ENCODE assay signal across 8 cellular contexts in the genomic region with DNA sequence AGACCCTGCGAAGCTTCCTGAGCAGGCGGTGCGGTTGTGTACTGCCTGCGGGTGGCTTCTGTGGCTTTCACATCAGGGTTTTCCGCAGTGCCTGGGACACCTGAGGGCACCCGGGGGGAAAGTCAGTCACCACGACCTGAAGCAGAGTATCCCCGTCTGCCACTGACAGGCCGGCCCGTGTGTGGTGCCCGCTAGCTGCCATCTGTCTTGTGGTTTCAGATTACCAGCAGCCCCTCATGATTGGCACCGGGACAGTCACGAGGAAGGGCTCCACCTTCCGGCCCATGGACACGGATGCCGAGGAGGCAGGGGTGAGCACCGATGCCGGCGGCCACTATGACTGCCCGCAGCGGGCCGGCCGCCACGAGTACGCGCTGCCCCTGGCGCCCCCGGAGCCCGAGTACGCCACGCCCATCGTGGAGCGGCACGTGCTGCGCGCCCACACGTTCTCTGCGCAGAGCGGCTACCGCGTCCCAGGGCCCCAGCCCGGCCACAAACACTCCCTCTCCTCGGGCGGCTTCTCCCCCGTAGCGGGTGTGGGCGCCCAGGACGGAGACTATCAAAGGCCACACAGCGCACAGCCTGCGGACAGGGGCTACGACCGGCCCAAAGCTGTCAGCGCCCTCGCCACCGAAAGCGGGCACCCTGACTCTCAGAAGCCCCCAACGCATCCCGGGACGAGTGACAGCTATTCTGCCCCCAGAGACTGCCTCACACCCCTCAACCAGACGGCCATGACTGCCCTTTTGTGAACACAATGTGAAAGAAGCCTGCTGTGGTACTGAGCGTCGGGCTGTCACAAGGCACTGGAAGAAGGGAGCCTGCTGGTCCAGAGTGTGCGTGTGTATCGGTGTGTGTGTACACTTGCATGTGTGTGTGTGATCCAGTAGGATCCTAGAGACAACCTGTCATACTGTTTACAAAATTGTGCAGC. TPM values are rescaled to one million over a fixed set of nuclear protein-coding genes. Genes with fewer than 3 reads are reported as not detected.
DNase-seq lines count a peak whose midpoint lies in the region; ATAC-seq and TF ChIP-seq lines count a peak whose summit lies in the region.

No MANE protein-coding gene starts in this region.

- H4K91ac ChIP-seq in H9 (ENCODE audit: insufficient read length, low read depth, low read length): no peak overlapping the region

- H2BK120ac ChIP-seq in H9 (ENCODE audit: low read depth, low read length, poor library complexity, severe bottlenecking): no peak overlapping the region

- H3K9me3 Mint-ChIP-seq in CD4-positive, alpha-beta memory T cell: no peaks in the 10 kb centered on the region
- H3K9me3 Mint-ChIP-seq in H9: no peaks in the 10 kb centered on the region
- no peaks in the 10 kb centered on the region for H3K9me3 Mint-ChIP-seq in activated naive CD8-positive, alpha-beta T cell treated with anti-CD3 and anti-CD28 coated beads, Interleukin-2, amount 10 ng/mL, durations not matched to agents 7 days and 5 days

- peak overlapping the region; percentile 86 to 98 (median 92) for H3K27ac Mint-ChIP-seq in CD4-positive, alpha-beta memory T cell
- peak overlapping the region in 2 of 3 experiments; percentile 23 to 55; a peak in 3 of 7 replicates for H3K27ac Mint-ChIP-seq in H9
- peak overlapping the region; percentile 84 for H3K27ac Mint-ChIP-seq in activated naive CD8-positive, alpha-beta T cell treated with anti-CD3 and anti-CD28 coated beads, Interleukin-2, amount 10 ng/mL, durations not matched to agents 7 days and 5 days

- POLR2A ChIA-PET in CD4-positive, alpha-beta memory T cell (lab: Charles Lee; ENCODE audit: partially characterized antibody): interaction anchor here (0.9 to 6.3 kb wide), 10 partner anchors 10 to 1162 kb away, joined by 3 to 75 read pairs (median 4); a partner anchor contains a TSS
- POLR2A ChIA-PET in Panc1 (lab: Charles Lee): no interaction called here
- POLR2A ChIA-PET in activated naive CD8-positive, alpha-beta T cell treated with anti-CD3 and anti-CD28 coated beads, Interleukin-2, amount 10 ng/mL, durations not matched to agents 7 days and 5 days (lab: Charles Lee): interaction anchor here (0.6 to 3.6 kb wide), 4 partner anchors 54 to 1346 kb away, joined by 3 to 32 read pairs (median 12); a partner anchor contains a TSS

- no peak for TF ChIP-seq POLR2A in sigmoid colon (IDR thresholded peaks at IDR 0.05)

- H3K36me3 Mint-ChIP-seq in CD4-positive, alpha-beta memory T cell: no peaks in the 10 kb centered on the region
- peaks cover 0 to 3% (median 0%) of the 10 kb centered on the region in 3 experiments; a peak in 3 of 7 replicates for H3K36me3 Mint-ChIP-seq in H9 (ENCODE audit: insufficient read depth in 1 of 3, low read depth in 3 of 3)
- peaks cover 5% of the 10 kb centered on the region for H3K36me3 Mint-ChIP-seq in activated naive CD8-positive, alpha-beta T cell treated with anti-CD3 and anti-CD28 coated beads, Interleukin-2, amount 10 ng/mL, durations not matched to agents 7 days and 5 days

- peaks cover 26 to 49% (median 40%) of the 10 kb centered on the region in 4 donors for H3K4me1 Mint-ChIP-seq in CD4-positive, alpha-beta memory T cell
- H3K4me1 Mint-ChIP-seq in H9: peaks cover 12 to 25% of the 10 kb centered on the region in 2 experiments; a peak in 3 of 4 replicates
- peaks cover 37% of the 10 kb centered on the region for H3K4me1 Mint-ChIP-seq in activated naive CD8-positive, alpha-beta T cell treated with anti-CD3 and anti-CD28 coated beads, Interleukin-2, amount 10 ng/mL, durations not matched to agents 7 days and 5 days

- no peak overlapping the region for H3K18ac ChIP-seq in H9 (ENCODE audit: insufficient read length, low read depth, low read length)

- no peaks in the 10 kb centered on the region for H3K36me3 ChIP-seq in CD4-positive, alpha-beta memory T cell (ENCODE audit: insufficient read depth, low read length)
- H3K36me3 ChIP-seq in Panc1 (ENCODE audit: control insufficient read depth, insufficient read depth, low read length) (no peaks in the 10 kb centered on the region), sigmoid colon (no peaks in the 10 kb centered on the region)

- no peak overlapping the region for H2AFZ ChIP-seq in H9 (ENCODE audit: low read length)

- ATAC-seq in Panc1: peak; percentile 59
- peak; percentile 48 for ATAC-seq in activated naive CD8-positive, alpha-beta T cell treated with anti-CD3 and anti-CD28 coated beads, Interleukin-2, amount 10 ng/mL, durations not matched to agents 7 days and 5 days (ENCODE audit: low read depth)
- peak; percentile 94 for ATAC-seq in left cardiac atrium
- no peak for ATAC-seq in GM21528 (IDR thresholded peaks at IDR 0.05; ENCODE audit: low FRiP score, unreplicated experiment)

- no peak for TF ChIP-seq CTCF in H9 (conservative IDR thresholded peaks at IDR 0.05)
- no peak for TF ChIP-seq CTCF in Panc1 (IDR thresholded peaks at IDR 0.05)
- TF ChIP-seq CTCF in sigmoid colon (IDR thresholded peaks at IDR 0.05): no peak

- H4K8ac ChIP-seq in H9 (replicated peaks; ENCODE audit: insufficient read length, low read depth, low read length): peak overlapping the region; percentile 90

- no peak overlapping the region for H2AK5ac ChIP-seq in H9 (ENCODE audit: insufficient read length, low read length)

- H2BK15ac ChIP-seq in H9 (ENCODE audit: low read depth, low read length): no peak overlapping the region

- no peak overlapping the region for H3K14ac ChIP-seq in H9 (ENCODE audit: insufficient read depth, low read length)

- no peak for TF ChIP-seq EP300 in sigmoid colon (IDR thresholded peaks at IDR 0.05)

- no peak overlapping the region for H3T11ph ChIP-seq in H9 (ENCODE audit: low read length)

- no peaks in the 10 kb centered on the region for H3K27me3 Mint-ChIP-seq in CD4-positive, alpha-beta memory T cell
- H3K27me3 Mint-ChIP-seq in H9 (ENCODE audit: low read depth): no peaks in the 10 kb centered on the region
- H3K27me3 Mint-ChIP-seq in activated naive CD8-positive, alpha-beta T cell treated with anti-CD3 and anti-CD28 coated beads, Interleukin-2, amount 10 ng/mL, durations not matched to agents 7 days and 5 days: peaks cover 2% of the 10 kb centered on the region

- H3K4me3 Mint-ChIP-seq in CD4-positive, alpha-beta memory T cell: peak overlapping the region; percentile 82 to 91 (median 88)
- no peak overlapping the region; a peak in 2 of 5 replicates for H3K4me3 Mint-ChIP-seq in H9
- H3K4me3 Mint-ChIP-seq in activated naive CD8-positive, alpha-beta T cell treated with anti-CD3 and anti-CD28 coated beads, Interleukin-2, amount 10 ng/mL, durations not matched to agents 7 days and 5 days: peak overlapping the region; percentile 83

- H3K4me3 ChIP-seq in CD4-positive, alpha-beta memory T cell (ENCODE audit: low read length in 2 of 2): peak overlapping the region; percentile 50 to 73
- no peak overlapping the region for H3K4me3 ChIP-seq in Panc1 (ENCODE audit: low read depth in 2 of 2, low read length in 2 of 2)
- H3K4me3 ChIP-seq in sigmoid colon: peak overlapping the region; percentile 31 to 57 (median 46)

- BruUV-seq in Panc1 (replicated peaks; lab: Mats Ljungman, UMichigan): no TSS peak

- H3K4me2 ChIP-seq in H9 (ENCODE audit: insufficient read depth, insufficient read length, low read length): no peak overlapping the region

- intact Hi-C loops in CD4-positive, alpha-beta memory T cell (cut with micrococcal nuclease): loop anchor here (5.0 kb wide), 1 partner anchor 1529 kb away; a partner anchor contains a TSS
- intact Hi-C loops in Panc1 (cut with micrococcal nuclease; ENCODE audit: unreplicated experiment) (loop anchor here (5.0 kb wide), 1 partner anchor 56 kb away; no protein-coding TSS in a partner anchor), left cardiac atrium (cut with DNase I) (no loop called here), sigmoid colon (cut with DNase I) (loop anchor here (5.0 kb wide), 1 partner anchor 66 kb away; a partner anchor contains a TSS)

- H3K9me3 ChIP-seq in CD4-positive, alpha-beta memory T cell (ENCODE audit: control insufficient read depth in 1 of 2, low read length in 2 of 2): no peaks in the 10 kb centered on the region
- H3K9me3 ChIP-seq in H9 (ENCODE audit: control insufficient read depth, low read depth, low read length) (no peaks in the 10 kb centered on the region), Panc1 (ENCODE audit: control insufficient read depth, insufficient read depth, low read depth, low read length) (no peaks in the 10 kb centered on the region), sigmoid colon (no peaks in the 10 kb centered on the region)

- H4K5ac ChIP-seq in H9 (ENCODE audit: insufficient read length, low read depth, low read length): no peak overlapping the region

- no peak overlapping the region for H2BK5ac ChIP-seq in H9 (ENCODE audit: insufficient read length, low read length)

- H3K27me3 ChIP-seq in CD4-positive, alpha-beta memory T cell (ENCODE audit: insufficient read depth, low read length): no peaks in the 10 kb centered on the region
- H3K27me3 ChIP-seq in H9 (ENCODE audit: insufficient read depth, low read length): no peaks in the 10 kb centered on the region
- H3K27me3 ChIP-seq in Panc1 (ENCODE audit: control insufficient read depth, insufficient read depth, low read length): no peaks in the 10 kb centered on the region
- H3K27me3 ChIP-seq in sigmoid colon: no peaks in the 10 kb centered on the region

- H3K4ac ChIP-seq in H9 (ENCODE audit: low read depth, low read length): no peak overlapping the region

- H3K4me1 ChIP-seq in CD4-positive, alpha-beta memory T cell (ENCODE audit: insufficient read depth, low read length): peaks cover 38% of the 10 kb centered on the region
- H3K4me1 ChIP-seq in H9 (ENCODE audit: insufficient read depth, low read length) (peaks cover 17% of the 10 kb centered on the region; the same call in 1 of the 2 replicates), Panc1 (ENCODE audit: control insufficient read depth, insufficient read depth, low read length) (peaks cover 57% of the 10 kb centered on the region), sigmoid colon (peaks cover 0 to 17% (median 9%) of the 10 kb centered on the region in 4 donors)

- DNase-seq in CD4-positive, alpha-beta memory T cell: peak; percentile 32 to 74 (median 43)
- DNase-seq in H9 (peak; percentile 56), Panc1 (ENCODE audit: low read depth, low spot score) (no peak), left cardiac atrium (peak; percentile 71), sigmoid colon (peak; percentile 74), NCI-H510A (lab: John Stamatoyannopoulos, UW) (no peak)
- DNase-seq in activated naive CD8-positive, alpha-beta T cell treated with anti-CD3 and anti-CD28 coated beads, Interleukin-2, amount 10 ng/mL, durations not matched to agents 7 days and 5 days: peak; percentile 62

- CTCF ChIA-PET in CD4-positive, alpha-beta memory T cell (lab: Charles Lee; ENCODE audit: partially characterized antibody): interaction anchor here (1.3 to 16.2 kb wide), 6 partner anchors 8 to 96 kb away, joined by 3 to 232 read pairs (median 4); no protein-coding TSS in a partner anchor
- CTCF ChIA-PET in Panc1 (lab: Charles Lee): interaction anchor here (1.2 kb wide), 1 partner anchor 98 kb away, joined by 9 read pairs; no protein-coding TSS in a partner anchor

- H2BK20ac ChIP-seq in H9 (ENCODE audit: low read depth, low read length, poor library complexity, severe bottlenecking): no peak overlapping the region

- H3K79me1 ChIP-seq in H9 (ENCODE audit: insufficient read depth, low read depth, low read length, poor library complexity, severe bottlenecking): no peaks in the 10 kb centered on the region

- H4K20me1 ChIP-seq in H9 (ENCODE audit: control insufficient read depth, insufficient read depth, insufficient read length): no peaks in the 10 kb centered on the region

- no peaks in the 10 kb centered on the region for H3K79me2 ChIP-seq in H9 (ENCODE audit: insufficient read depth, low read length)

- H2BK12ac ChIP-seq in H9 (ENCODE audit: insufficient read length, low read depth, low read length): no peak overlapping the region

- WGBS in H9 (ENCODE audit: extremely low coverage, insufficient read length, low lambda C conversion rate): no CpG with 5 or more reads among the region's 64 CpGs
- WGBS in sigmoid colon, 2 donors: 46 to 88% methylated on average over 64 of the region's 64 CpGs

- no peak overlapping the region for H3K56ac ChIP-seq in H9 (ENCODE audit: insufficient read length, low read depth, low read length)

- H3K9ac ChIP-seq in H9 (ENCODE audit: extremely low read depth, insufficient read length, low read length): no peak overlapping the region

- in situ Hi-C loops in Panc1 (cut with HindIII; ENCODE audit: low pct_unique_long_range_greater_than_20kb, low sequenced_read_pairs): no loop called here

- peaks cover 4% of the 10 kb centered on the region for H3K23me2 ChIP-seq in H9 (ENCODE audit: insufficient read length, low read depth, low read length, poor library complexity, severe bottlenecking)

- no peak overlapping the region for H3K23ac ChIP-seq in H9 (ENCODE audit: insufficient read length, low read depth, low read length)

- peak overlapping the region; percentile 41 for H3K27ac ChIP-seq in CD4-positive, alpha-beta memory T cell (ENCODE audit: low read depth, low read length)
- H3K27ac ChIP-seq in H9 (ENCODE audit: insufficient read length, low read depth, low read length) (no peak overlapping the region), Panc1 (ENCODE audit: low read length) (peak overlapping the region; percentile 95), sigmoid colon (peak overlapping the region; percentile 31 to 64 (median 48))

RNA-seq across cellular contexts. Expression of a gene that starts 54.4 kb away (rescaled TPM):
- total RNA-seq in CD4-positive, alpha-beta memory T cell: 10 to 100 TPM; 37.7 to 37.8 TPM
- polyA plus RNA-seq in CD4-positive, alpha-beta memory T cell: 10 to 100 TPM; 14.6 to 15.5 TPM
- total RNA-seq in H9 (2021): 18.7 and 19.5 TPM in 2 replicates
- total RNA-seq in Panc1 (2021; ENCODE audit: unreplicated experiment): 32.2 TPM
- 18.7 TPM for polyA plus RNA-seq in Panc1 (2012; ENCODE audit: insufficient read length)
- 10 to 100 TPM; 25.8 to 25.9 TPM for total RNA-seq in activated naive CD8-positive, alpha-beta T cell treated with anti-CD3 and anti-CD28 coated beads, Interleukin-2, amount 10 ng/mL, durations not matched to agents 7 days and 5 days
- total RNA-seq in left cardiac atrium: 10 to 100 TPM; 18.3 to 20.6 TPM
- 10 to 100 TPM; 26.0 to 28.1 (median 26.1) TPM for total RNA-seq in sigmoid colon
- polyA plus RNA-seq in sigmoid colon: 10 to 100 TPM; 14.8 to 28.0 (median 20.4) TPM

Comparison
In these comparisons a context has a peak if more than half of its experiments do, and no peak if none do; other contexts are left out.
1. DNase-seq: peak in CD4-positive, alpha-beta memory T cell (5 of 5), H9 (single experiment), activated naive CD8-positive, alpha-beta T cell treated with anti-CD3 and anti-CD28 coated beads, Interleukin-2, amount 10 ng/mL, durations not matched to agents 7 days and 5 days (single experiment), left cardiac atrium (single experiment) and sigmoid colon (single experiment); none in Panc1 (single experiment) and NCI-H510A (single experiment).
2. H3K4me3 ChIP-seq: peak in CD4-positive, alpha-beta memory T cell (2 of 2) and sigmoid colon (4 of 4); none in Panc1 (0 of 2).
3. H3K27ac Mint-ChIP-seq: peak in every context shown above with its lines; median percentile 92 in CD4-positive, alpha-beta memory T cell; 84 in activated naive CD8-positive, alpha-beta T cell treated with anti-CD3 and anti-CD28 coated beads, Interleukin-2, amount 10 ng/mL, durations not matched to agents 7 days and 5 days; 39 in H9.
4. H3K4me3 Mint-ChIP-seq: peak in CD4-positive, alpha-beta memory T cell (8 of 8) and activated naive CD8-positive, alpha-beta T cell treated with anti-CD3 and anti-CD28 coated beads, Interleukin-2, amount 10 ng/mL, durations not matched to agents 7 days and 5 days (single experiment); none in H9 (0 of 2).
5. intact Hi-C loops: an anchor here in CD4-positive, alpha-beta memory T cell (5.0 kb wide), Panc1 (5.0 kb wide) and sigmoid colon (5.0 kb wide); none called in left cardiac atrium.